In genomic region chr22:50049299-50050195, GRCh38 we compare ENCODE assay signal across 1 cellular context.
TF ChIP-seq lines count a peak whose summit lies in the region.

No MANE protein-coding gene starts in this region.

TF ChIP-seq in HepG2, 621 proteins besides CTCF, POLR2A, EP300 and RAD21:
- TF ChIP-seq ZNF572 (CRISPR knock-in tag; IDR thresholded peaks at IDR 0.05) (no peak), SUZ12 (IDR thresholded peaks at IDR 0.05; ENCODE audit: low read depth, low read length) (no peak), FOSL1 (CRISPR knock-in tag; IDR thresholded peaks at IDR 0.05; ENCODE audit: borderline replicate concordance) (no peak), SKI (IDR thresholded peaks at IDR 0.05; ENCODE audit: partially characterized antibody) (no peak)
